ENCODE assay signal across 18 cellular contexts in the genomic region with DNA sequence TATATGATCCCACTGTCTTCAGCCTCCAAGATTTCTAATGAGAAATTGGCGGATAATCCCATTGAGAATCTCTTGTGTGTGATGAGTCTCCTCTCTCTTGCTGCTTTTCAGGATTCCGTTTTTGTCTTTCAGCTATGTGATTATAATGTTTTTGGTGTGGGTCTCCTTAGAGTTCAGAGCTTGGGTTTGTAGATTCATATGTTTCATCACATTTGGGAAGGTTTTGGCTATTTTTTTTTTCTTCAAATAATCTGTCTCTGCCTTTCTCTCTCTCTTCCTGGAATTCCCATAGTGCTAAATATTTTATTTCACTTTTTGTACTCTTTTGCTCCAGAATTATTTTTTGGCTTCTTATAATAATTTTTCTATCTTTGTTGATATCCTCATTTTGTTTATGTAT.
"Had no signal": no experiment of that assay in that cellular context is flagged by ENCODE, and none has a peak within 500 bp of the region (broad histone marks: within the 10 kb centered on the region; RNA-seq: fewer than 3 reads in every experiment).

No MANE protein-coding gene starts in this region.

- H3K9me3 Mint-ChIP-seq: activated T-helper 1 cell treated with anti-CD3 and anti-CD28 coated beads, Interleukin-12 subunit alpha, Interleukin-12 subunit beta, Interleukin-2, Interleukin-4 antibody, amounts not matched to agents 30 ng/mL and 10 ng/mL and 1 ng/mL, durations not matched to agents 14 hours and 24 hours and 36 hours; neural progenitor cell had no signal

- H3K4me2 ChIP-seq: neural progenitor cell had no signal

- H3K9ac ChIP-seq: neural progenitor cell had no signal

- H3K27me3 ChIP-seq: brain microvascular endothelial cell, esophagus muscularis mucosa, gastroesophageal sphincter, heart left ventricle, left lung, neural progenitor cell, tibial artery had no signal

- DNase-seq: activated CD4-positive, alpha-beta T cell treated with anti-CD3 and anti-CD28 coated beads, Interleukin-2, amount 50 U/mL, for 1 hour; anterior cingulate cortex; brain microvascular endothelial cell; cortex of kidney; heart left ventricle; left lung; stimulated activated CD4-positive, alpha-beta T cell treated with anti-CD3 and anti-CD28 coated beads, Interleukin-12 subunit alpha, Interleukin-12 subunit beta, amount 100 ng/mL, for 4 hours; stimulated activated CD4-positive, alpha-beta T cell treated with anti-CD3 and anti-CD28 coated beads, Interleukin-1b, Interleukin-23, amount 100 ng/mL, for 48 hours; stimulated activated CD8-positive, alpha-beta memory T cell treated with anti-CD3 and anti-CD28 coated beads, Interleukin-4, amount 100 ng/mL, for 48 hours; stimulated activated naive CD8-positive, alpha-beta T cell treated with anti-CD3 and anti-CD28 coated beads, Interleukin-15, Interleukin-2, amounts not matched to agents 100 U/mL and 50 U/mL, for 24 hours; substantia nigra; tibial artery had no signal

- H3K4me3 Mint-ChIP-seq: activated T-helper 1 cell treated with anti-CD3 and anti-CD28 coated beads, Interleukin-12 subunit alpha, Interleukin-12 subunit beta, Interleukin-2, Interleukin-4 antibody, amounts not matched to agents 30 ng/mL and 10 ng/mL and 1 ng/mL, durations not matched to agents 14 hours and 24 hours and 36 hours; neural progenitor cell had no signal

- H2AFZ ChIP-seq: neural progenitor cell had no signal

- H3K27ac ChIP-seq: brain microvascular endothelial cell, esophagus muscularis mucosa, gastroesophageal sphincter, heart left ventricle, left lung, neural progenitor cell, tibial artery had no signal

- ATAC-seq: gastroesophageal sphincter; heart left ventricle; left lung; stimulated activated naive CD8-positive, alpha-beta T cell treated with anti-CD3 and anti-CD28 coated beads, Interleukin-15, Interleukin-2, amounts not matched to agents 100 U/mL and 50 U/mL, for 24 hours had no signal

- H3K27me3 Mint-ChIP-seq: progenitor cell of endocrine pancreas had no signal

- FAIRE-seq: endothelial cell of umbilical vein had no signal

- H3K4me1 ChIP-seq: gastroesophageal sphincter, neural progenitor cell, tibial artery had no signal

- H3K4me1 Mint-ChIP-seq: neural progenitor cell had no signal

- H3K9me3 ChIP-seq: esophagus muscularis mucosa, gastroesophageal sphincter, heart left ventricle, left lung, tibial artery had no signal

- H3K27ac Mint-ChIP-seq: activated T-helper 1 cell treated with anti-CD3 and anti-CD28 coated beads, Interleukin-12 subunit alpha, Interleukin-12 subunit beta, Interleukin-2, Interleukin-4 antibody, amounts not matched to agents 30 ng/mL and 10 ng/mL and 1 ng/mL, durations not matched to agents 14 hours and 24 hours and 36 hours; neural progenitor cell; progenitor cell of endocrine pancreas had no signal

- H3K4me3 ChIP-seq: esophagus muscularis mucosa, gastroesophageal sphincter, heart left ventricle, left lung, neural progenitor cell, tibial artery had no signal
